Comparison of ENCODE assay signal across 12 cellular contexts in the genomic region with DNA sequence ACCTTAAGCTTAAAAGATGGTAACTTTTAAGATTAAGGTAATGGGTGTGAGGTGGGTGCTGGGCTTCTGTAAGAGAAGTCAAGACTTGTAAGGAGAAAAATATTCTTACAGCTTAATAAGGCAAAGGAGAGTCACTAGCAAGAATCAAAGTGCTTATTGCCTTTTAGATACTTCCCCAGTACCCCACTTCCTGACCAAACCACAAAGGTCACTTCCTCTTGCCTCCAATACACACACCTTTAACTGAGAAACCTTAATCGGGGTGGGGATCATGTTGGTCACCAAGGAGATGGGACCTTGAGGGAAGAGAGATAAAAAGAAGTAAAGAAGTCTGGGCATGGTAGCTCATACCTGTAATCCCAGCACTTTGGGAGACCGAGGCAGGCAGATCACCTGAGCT. TPM values are rescaled to one million over a fixed set of nuclear protein-coding genes. Genes with fewer than 3 reads are reported as not detected.
DNase-seq lines count a peak whose midpoint lies in the region; ATAC-seq and TF ChIP-seq lines count a peak whose summit lies in the region.
"Had no signal": no experiment of that assay in that cellular context is flagged by ENCODE, and none has a peak within 500 bp of the region (broad histone marks: within the 10 kb centered on the region; RNA-seq: fewer than 3 reads in every experiment).

No MANE protein-coding gene starts in this region.

- TF ChIP-seq CTCF in activated CD8-positive, alpha-beta T cell treated with anti-CD3 and anti-CD28 coated beads for 36 hours (IDR thresholded peaks at IDR 0.05) = no peak

- peak overlapping the region; percentile 81 for H3K27ac Mint-ChIP-seq in activated naive CD4-positive, alpha-beta T cell treated with anti-CD3 and anti-CD28 coated beads, Interleukin-2, amount 50 U/mL, for 24 hours
- H3K27ac Mint-ChIP-seq in activated CD8-positive, alpha-beta T cell treated with anti-CD3 and anti-CD28 coated beads for 36 hours = peak overlapping the region; percentile 69
- peak overlapping the region; percentile 80 for H3K27ac Mint-ChIP-seq in stimulated activated naive CD8-positive, alpha-beta T cell treated with anti-CD3 and anti-CD28 coated beads, Interleukin-15, Interleukin-2, amounts not matched to agents 100 ng/mL and 50 ng/mL, for 24 hours

- peak; percentile 75 for ATAC-seq in activated CD8-positive, alpha-beta T cell treated with anti-CD3 and anti-CD28 coated beads for 36 hours
- ATAC-seq in HG03280 (IDR thresholded peaks at IDR 0.05; ENCODE audit: unreplicated experiment) (no peak), HG03095 (IDR thresholded peaks at IDR 0.05; ENCODE audit: unreplicated experiment) (no peak)
- ATAC-seq: body of pancreas, HCT116, left lung had no signal

- POLR2A ChIA-PET in activated CD8-positive, alpha-beta T cell treated with anti-CD3 and anti-CD28 coated beads for 36 hours (lab: Charles Lee) = interaction anchor here (1.6 kb wide), 1 partner anchor 10 kb away, joined by 7 read pairs; a partner anchor contains a TSS

- H3K9me3 Mint-ChIP-seq in activated naive CD4-positive, alpha-beta T cell treated with anti-CD3 and anti-CD28 coated beads, Interleukin-2, amount 50 U/mL, for 24 hours = no peaks in the 10 kb centered on the region
- no peaks in the 10 kb centered on the region for H3K9me3 Mint-ChIP-seq in activated CD8-positive, alpha-beta T cell treated with anti-CD3 and anti-CD28 coated beads for 36 hours
- H3K9me3 Mint-ChIP-seq in stimulated activated naive CD8-positive, alpha-beta T cell treated with anti-CD3 and anti-CD28 coated beads, Interleukin-15, Interleukin-2, amounts not matched to agents 100 ng/mL and 50 ng/mL, for 24 hours = no peaks in the 10 kb centered on the region

- no peak overlapping the region for H2AFZ ChIP-seq in Karpas-422 (ENCODE audit: low read length)

- intact Hi-C loops in activated CD8-positive, alpha-beta T cell treated with anti-CD3 and anti-CD28 coated beads for 36 hours (cut with micrococcal nuclease) = loop anchor here (5.0 kb wide), 1 partner anchor 159 kb away; no protein-coding TSS in a partner anchor

- no peaks in the 10 kb centered on the region for H4K20me1 ChIP-seq in Karpas-422 (ENCODE audit: insufficient read depth, low read depth, low read length)

- no peak overlapping the region for H3K27ac ChIP-seq in Karpas-422 (ENCODE audit: low read length)
- H3K27ac ChIP-seq: body of pancreas had no signal

- peaks cover 7% of the 10 kb centered on the region for H3K4me1 ChIP-seq in Karpas-422 (ENCODE audit: low read length)
- H3K4me1 ChIP-seq: body of pancreas had no signal

- CTCF ChIA-PET in activated CD8-positive, alpha-beta T cell treated with anti-CD3 and anti-CD28 coated beads for 36 hours (lab: Charles Lee) = interaction anchor here (0.7 to 0.9 kb wide), 3 partner anchors 10 to 141 kb away, joined by 3 to 4 read pairs (median 3); a partner anchor contains a TSS

- H3K4me2 ChIP-seq in Karpas-422 (ENCODE audit: low read depth, low read length, poor library complexity, severe bottlenecking) = peak overlapping the region; percentile 8

- peaks cover 65% of the 10 kb centered on the region for H3K4me1 Mint-ChIP-seq in activated naive CD4-positive, alpha-beta T cell treated with anti-CD3 and anti-CD28 coated beads, Interleukin-2, amount 50 U/mL, for 24 hours
- peaks cover 55% of the 10 kb centered on the region for H3K4me1 Mint-ChIP-seq in activated CD8-positive, alpha-beta T cell treated with anti-CD3 and anti-CD28 coated beads for 36 hours (ENCODE audit: low read depth)
- peaks cover 65% of the 10 kb centered on the region for H3K4me1 Mint-ChIP-seq in stimulated activated naive CD8-positive, alpha-beta T cell treated with anti-CD3 and anti-CD28 coated beads, Interleukin-15, Interleukin-2, amounts not matched to agents 100 ng/mL and 50 ng/mL, for 24 hours (ENCODE audit: low read depth)

- no peak for DNase-seq in activated naive CD4-positive, alpha-beta T cell treated with anti-CD3 and anti-CD28 coated beads, Interleukin-2, amount 50 U/mL, for 16 hours
- peak; percentile 48 for DNase-seq in Karpas-422
- peak; percentile 75 for DNase-seq in activated CD8-positive, alpha-beta T cell treated with anti-CD3 and anti-CD28 coated beads for 36 hours
- no peak for DNase-seq in retina
- DNase-seq: body of pancreas, left lung, NCI-H526 had no signal

- peak overlapping the region; percentile 55 for H3K4me3 Mint-ChIP-seq in activated naive CD4-positive, alpha-beta T cell treated with anti-CD3 and anti-CD28 coated beads, Interleukin-2, amount 50 U/mL, for 24 hours
- H3K4me3 Mint-ChIP-seq in activated CD8-positive, alpha-beta T cell treated with anti-CD3 and anti-CD28 coated beads for 36 hours = peak overlapping the region; percentile 6
- peak overlapping the region; percentile 55 for H3K4me3 Mint-ChIP-seq in stimulated activated naive CD8-positive, alpha-beta T cell treated with anti-CD3 and anti-CD28 coated beads, Interleukin-15, Interleukin-2, amounts not matched to agents 100 ng/mL and 50 ng/mL, for 24 hours

- no peaks in the 10 kb centered on the region for H3K9me2 ChIP-seq in Karpas-422 (replicated peaks; ENCODE audit: insufficient read depth, low read length)

- no peaks in the 10 kb centered on the region for H3K36me3 Mint-ChIP-seq in activated naive CD4-positive, alpha-beta T cell treated with anti-CD3 and anti-CD28 coated beads, Interleukin-2, amount 50 U/mL, for 24 hours
- no peaks in the 10 kb centered on the region for H3K36me3 Mint-ChIP-seq in activated CD8-positive, alpha-beta T cell treated with anti-CD3 and anti-CD28 coated beads for 36 hours (ENCODE audit: low read depth)
- no peaks in the 10 kb centered on the region for H3K36me3 Mint-ChIP-seq in stimulated activated naive CD8-positive, alpha-beta T cell treated with anti-CD3 and anti-CD28 coated beads, Interleukin-15, Interleukin-2, amounts not matched to agents 100 ng/mL and 50 ng/mL, for 24 hours (ENCODE audit: low read depth)

- H3K9me3 ChIP-seq in Karpas-422 (ENCODE audit: low read length) = no peaks in the 10 kb centered on the region
- H3K9me3 ChIP-seq: body of pancreas, left lung had no signal

- no peak overlapping the region for H3K9ac ChIP-seq in Karpas-422 (ENCODE audit: low read length)

- no peaks in the 10 kb centered on the region for H3K36me3 ChIP-seq in Karpas-422 (ENCODE audit: insufficient read depth, low read length)
- H3K36me3 ChIP-seq: left lung had no signal

- H3K79me2 ChIP-seq in Karpas-422 (ENCODE audit: low read length) = no peaks in the 10 kb centered on the region

- H3K27me3 ChIP-seq in Karpas-422 (ENCODE audit: low read length) = no peaks in the 10 kb centered on the region
- H3K27me3 ChIP-seq: body of pancreas, left lung had no signal

- H3K27me3 Mint-ChIP-seq in activated naive CD4-positive, alpha-beta T cell treated with anti-CD3 and anti-CD28 coated beads, Interleukin-2, amount 50 U/mL, for 24 hours = no peaks in the 10 kb centered on the region
- no peaks in the 10 kb centered on the region for H3K27me3 Mint-ChIP-seq in activated CD8-positive, alpha-beta T cell treated with anti-CD3 and anti-CD28 coated beads for 36 hours
- no peaks in the 10 kb centered on the region for H3K27me3 Mint-ChIP-seq in stimulated activated naive CD8-positive, alpha-beta T cell treated with anti-CD3 and anti-CD28 coated beads, Interleukin-15, Interleukin-2, amounts not matched to agents 100 ng/mL and 50 ng/mL, for 24 hours

- no peak overlapping the region for H3K4me3 ChIP-seq in Karpas-422 (ENCODE audit: low read length)
- H3K4me3 ChIP-seq: body of pancreas, left lung had no signal

RNA-seq across cellular contexts. Expression of a gene that starts 10.6 kb away (rescaled TPM):
- 18.2 and 20.2 TPM in 2 replicates for total RNA-seq in Karpas-422 (2014; rRNA removed; shearing (Covaris generic); ENCODE audit: low replicate concordance)
- total RNA-seq in activated CD8-positive, alpha-beta T cell treated with anti-CD3 and anti-CD28 coated beads for 36 hours = 10 to 100 TPM; 22.1 to 24.4 TPM

Comparison
In these comparisons a context has a peak if more than half of its experiments do, and no peak if none do; other contexts are left out.
1. DNase-seq: peak in Karpas-422 (single experiment) and activated CD8-positive, alpha-beta T cell treated with anti-CD3 and anti-CD28 coated beads for 36 hours (single experiment); none in activated naive CD4-positive, alpha-beta T cell treated with anti-CD3 and anti-CD28 coated beads, Interleukin-2, amount 50 U/mL, for 16 hours (single experiment) and retina (single experiment).
2. Peak in every context shown above with its lines, with median percentiles within 50 percentile points of each other: H3K27ac Mint-ChIP-seq and H3K4me3 Mint-ChIP-seq.